ENCODE assay signal across 12 cellular contexts in genomic region chr3:102258666-102259227, GRCh38.
DNase-seq lines count a peak whose midpoint lies in the region; ATAC-seq and TF ChIP-seq lines count a peak whose summit lies in the region.
"Had no signal": no experiment of that assay in that cellular context is flagged by ENCODE, and none has a peak within 500 bp of the region (broad histone marks: within the 10 kb centered on the region; RNA-seq: fewer than 3 reads in every experiment).

No MANE protein-coding gene starts in this region.

- ATAC-seq in GM18870 (IDR thresholded peaks at IDR 0.05; ENCODE audit: unreplicated experiment) (peak; percentile 78), HG02571 (IDR thresholded peaks at IDR 0.05; ENCODE audit: unreplicated experiment) (peak; percentile 50), HG03457 (IDR thresholded peaks at IDR 0.05; ENCODE audit: unreplicated experiment) (peak; percentile 61), omental fat pad (ENCODE audit: low FRiP score) (no peak)
- ATAC-seq: activated CD8-positive, alpha-beta T cell treated with anti-CD3 and anti-CD28 coated beads for 36 hours had no signal

- DNase-seq in renal cortical epithelial cell (ENCODE audit: low read depth): peak; percentile 3
- no peak for DNase-seq in inferior parietal cortex (ENCODE audit: extremely low spot score)
- DNase-seq in omental fat pad (ENCODE audit: low spot score): no peak
- no peak for DNase-seq in activated CD8-positive, alpha-beta memory T cell treated with anti-CD3 and anti-CD28 coated beads, Interleukin-2, amount 50 U/mL, for 4 hours
- DNase-seq: activated CD8-positive, alpha-beta T cell treated with anti-CD3 and anti-CD28 coated beads for 36 hours; activated naive CD4-positive, alpha-beta T cell treated with Interleukin-2 at 50 U/mL for 16 hours; CD8-positive, alpha-beta memory T cell; NCI-H2171; stimulated activated CD4-positive, alpha-beta T cell treated with anti-CD3 and anti-CD28 coated beads, Interleukin-4, amount 100 ng/mL, for 4 hours had no signal

- no peak for TF ChIP-seq CTCF in omental fat pad (IDR thresholded peaks at IDR 0.05)
